In genomic region chr11:2109541-2110019, GRCh38 we compare ENCODE assay signal across 17 cellular contexts. TPM values are rescaled to one million over a fixed set of nuclear protein-coding genes. Genes with fewer than 3 reads are reported as not detected.
DNase-seq lines count a peak whose midpoint lies in the region; ATAC-seq, FAIRE-seq and TF ChIP-seq lines count a peak whose summit lies in the region.
"Had no signal": no experiment of that assay in that cellular context is flagged by ENCODE, and none has a peak within 500 bp of the region (broad histone marks: within the 10 kb centered on the region; RNA-seq: fewer than 3 reads in every experiment).

No MANE protein-coding gene starts in this region.

- H4K20me1 ChIP-seq in K562 (replicated peaks; ENCODE audit: control insufficient read depth, insufficient read depth, low read length) (peaks cover 3% of the 10 kb centered on the region; the same call in 1 of the 2 replicates), hepatocyte (ENCODE audit: insufficient read depth, poor library complexity, severe bottlenecking) (no peaks in the 10 kb centered on the region)

- H2AFZ ChIP-seq in K562 (ENCODE audit: low read depth, low read length) (no peak overlapping the region), hepatocyte (peak overlapping the region; percentile 1), neuronal stem cell (ENCODE audit: low read length) (peak overlapping the region; percentile 53)

- ATAC-seq in K562 (peak; percentile 64; the same call in 2 of the 3 replicates), GM21360 (IDR thresholded peaks at IDR 0.05; ENCODE audit: unreplicated experiment) (no peak), GM18909 (IDR thresholded peaks at IDR 0.05; ENCODE audit: poor library complexity, unreplicated experiment) (no peak)

- H4K8ac ChIP-seq in neuronal stem cell (ENCODE audit: low read depth, low read length): no peak overlapping the region

- in situ Hi-C loops in K562 (cut with MboI): no loop called here

- no peak overlapping the region for H2BK5ac ChIP-seq in neuronal stem cell (ENCODE audit: low read length)

- no peak overlapping the region for H2BK12ac ChIP-seq in neuronal stem cell (ENCODE audit: low read length)

- POLR2A ChIA-PET in K562 (lab: Yijun Ruan, JAX): interaction anchor here (0.6 to 0.7 kb wide), 2 partner anchors 233 to 1592 kb away, joined by 3 read pairs; no protein-coding TSS in a partner anchor

- H3K36me3 ChIP-seq in H7 (replicated peaks; ENCODE audit: control insufficient read depth, insufficient read depth, low read length) (no peaks in the 10 kb centered on the region), K562 (ENCODE audit: control insufficient read depth, insufficient read depth, low read length) (no peaks in the 10 kb centered on the region), hepatocyte (replicated peaks; ENCODE audit: insufficient read depth, low read depth) (no peaks in the 10 kb centered on the region), neuronal stem cell (replicated peaks in 1 of 2; ENCODE audit: control insufficient read depth in 2 of 2, insufficient read depth in 2 of 2, low read length in 2 of 2) (no peaks in the 10 kb centered on the region)
- H3K36me3 ChIP-seq: stomach had no signal

- no peak for TF ChIP-seq CTCF in K562 (IDR thresholded peaks at IDR 0.05 in 2 of 3, conservative IDR thresholded peaks at IDR 0.05 in 1 of 3; ENCODE audit: insufficient read depth in 2 of 3, low read depth in 1 of 3, low read length in 3 of 3)
- no peak for TF ChIP-seq CTCF in hepatocyte (IDR thresholded peaks at IDR 0.05; ENCODE audit: poor library complexity)

- WGBS in K562 (ENCODE audit: insufficient coverage, low coverage, missing lambda C conversion rate): 5% methylated on average over 8 of the region's 14 CpGs
- WGBS in hepatocyte (ENCODE audit: low lambda C conversion rate, missing lambda C conversion rate): 45% methylated on average over 14 of the region's 14 CpGs
- WGBS in neuronal stem cell (ENCODE audit: extremely low coverage in 2 of 2, insufficient read length in 2 of 2, insufficient replicate concordance in 1 of 2), 2 donors: no CpG with 5 or more reads among the region's 14 CpGs

- no peaks in the 10 kb centered on the region for H3K9me1 ChIP-seq in K562 (ENCODE audit: control insufficient read depth, insufficient read depth, low read length)

- BruUV-seq in K562 (replicated peaks; lab: Mats Ljungman, UMichigan): no TSS peak

- peak overlapping the region; percentile 61 for H3K18ac ChIP-seq in neuronal stem cell (ENCODE audit: low read length)

- no peak overlapping the region for H3K27ac ChIP-seq in K562 (ENCODE audit: extremely low read depth, low read depth, low read length)
- H3K27ac ChIP-seq in hepatocyte: peak overlapping the region; percentile 71
- H3K27ac ChIP-seq in neuronal stem cell (replicated peaks; ENCODE audit: low read length): no peak overlapping the region
- H3K27ac ChIP-seq: stomach had no signal

- H3K9me2 ChIP-seq in hepatocyte (replicated peaks; ENCODE audit: insufficient read depth): no peaks in the 10 kb centered on the region

- H3K9ac ChIP-seq in K562 (ENCODE audit: insufficient read depth in 1 of 2, low read depth in 2 of 2, low read length in 2 of 2) (no peak overlapping the region), neuronal stem cell (ENCODE audit: low read depth, low read length, poor library complexity) (peak overlapping the region; percentile 27)

- H3K4me3 ChIP-seq in H7 (ENCODE audit: insufficient read depth, low read depth, low read length) (no peak overlapping the region), K562 (no peak overlapping the region), hepatocyte (no peak overlapping the region), neuronal stem cell (ENCODE audit: low read length in 2 of 2) (no peak overlapping the region)
- H3K4me3 ChIP-seq: stomach had no signal

- H3K4me1 ChIP-seq in K562 (replicated peaks in 1 of 2; ENCODE audit: control insufficient read depth in 2 of 2, insufficient read depth in 2 of 2, low read length in 2 of 2) (peaks cover 0 to 11% of the 10 kb centered on the region in 2 experiments; a peak in 1 of 5 replicates), hepatocyte (ENCODE audit: insufficient read depth) (peaks cover 6% of the 10 kb centered on the region), neuronal stem cell (ENCODE audit: control insufficient read depth in 2 of 2, insufficient read depth in 1 of 2, low read depth in 1 of 2, low read length in 2 of 2) (peaks cover 0 to 4% of the 10 kb centered on the region in 2 donors)
- H3K4me1 ChIP-seq: stomach had no signal

- no peak for FAIRE-seq in K562 (lab: Jason Lieb, UNC)
- FAIRE-seq in urothelium cell line (lab: Jason Lieb, UNC): no peak

- no peak for TF ChIP-seq POLR2A in K562 (conservative IDR thresholded peaks at IDR 0.05)

- H3K14ac ChIP-seq in neuronal stem cell (ENCODE audit: low read length): peak overlapping the region; percentile 1

- H3K9me3 Mint-ChIP-seq in activated CD4-positive, alpha-beta T cell treated with anti-CD3 and anti-CD28 coated beads, Interleukin-2, amount 10 ng/mL, durations not matched to agents 24 days and 14 days: no peaks in the 10 kb centered on the region

- no peak overlapping the region for H4K91ac ChIP-seq in neuronal stem cell (ENCODE audit: low read depth, low read length, poor library complexity)

- no peaks in the 10 kb centered on the region for H3K4me1 Mint-ChIP-seq in activated CD4-positive, alpha-beta T cell treated with anti-CD3 and anti-CD28 coated beads, Interleukin-2, amount 10 ng/mL, durations not matched to agents 24 days and 14 days

- peak overlapping the region; percentile 35 for H2AK5ac ChIP-seq in neuronal stem cell (ENCODE audit: low read depth, low read length)

- H2BK120ac ChIP-seq in neuronal stem cell (ENCODE audit: low read depth, low read length): no peak overlapping the region

- no peaks in the 10 kb centered on the region for H3K79me1 ChIP-seq in neuronal stem cell (ENCODE audit: low read depth, low read length)

- H3K36me3 Mint-ChIP-seq in activated CD4-positive, alpha-beta T cell treated with anti-CD3 and anti-CD28 coated beads, Interleukin-2, amount 10 ng/mL, durations not matched to agents 24 days and 14 days (ENCODE audit: low read depth): no peaks in the 10 kb centered on the region

- H3K4me3 Mint-ChIP-seq in activated CD4-positive, alpha-beta T cell treated with anti-CD3 and anti-CD28 coated beads, Interleukin-2, amount 10 ng/mL, durations not matched to agents 24 days and 14 days: no peak overlapping the region

- H2BK15ac ChIP-seq in neuronal stem cell (ENCODE audit: low read length): no peak overlapping the region

- no peak for TF ChIP-seq RAD21 in K562 (CRISPR knock-in tag; conservative IDR thresholded peaks at IDR 0.05 in 1 of 2, IDR thresholded peaks at IDR 0.05 in 1 of 2)

- no peak for TF ChIP-seq EP300 in K562 (IDR thresholded peaks at IDR 0.05; ENCODE audit: low read length)

- H3K23ac ChIP-seq in neuronal stem cell (ENCODE audit: low read depth, low read length, poor library complexity): no peak overlapping the region

- intact Hi-C loops in K562 (cut with micrococcal nuclease): no loop called here
- intact Hi-C loops in activated CD4-positive, alpha-beta T cell treated with anti-CD3 and anti-CD28 coated beads, Interleukin-2, amount 10 ng/mL, durations not matched to agents 24 days and 14 days (cut with micrococcal nuclease): no loop called here

- H3K4me2 ChIP-seq in K562 (ENCODE audit: insufficient read depth, low read length) (no peak overlapping the region), hepatocyte (no peak overlapping the region), neuronal stem cell (ENCODE audit: insufficient read depth, low read length, poor library complexity, severe bottlenecking) (no peak overlapping the region)

- peaks cover 6% of the 10 kb centered on the region for H3K27me3 Mint-ChIP-seq in activated CD4-positive, alpha-beta T cell treated with anti-CD3 and anti-CD28 coated beads, Interleukin-2, amount 10 ng/mL, durations not matched to agents 24 days and 14 days

- H3K9me3 ChIP-seq in K562 (replicated peaks; ENCODE audit: control insufficient read depth, insufficient read depth, low read depth, low read length): no peaks in the 10 kb centered on the region
- H3K9me3 ChIP-seq in hepatocyte (ENCODE audit: low read depth): no peaks in the 10 kb centered on the region
- H3K9me3 ChIP-seq in neuronal stem cell (replicated peaks in 1 of 2; ENCODE audit: control insufficient read depth in 2 of 2, insufficient read depth in 1 of 2, low read depth in 1 of 2, low read length in 2 of 2): no peaks in the 10 kb centered on the region
- H3K9me3 ChIP-seq: stomach had no signal

- H3K27me3 ChIP-seq in H7 (ENCODE audit: control insufficient read depth, insufficient read depth, low read length) (no peaks in the 10 kb centered on the region; the same call in 1 of the 2 replicates), K562 (ENCODE audit: control insufficient read depth in 2 of 2, insufficient read depth in 2 of 2, low read length in 2 of 2) (peaks cover 7 to 47% of the 10 kb centered on the region in 2 experiments; a peak in 3 of 5 replicates), hepatocyte (no peaks in the 10 kb centered on the region), neuronal stem cell (ENCODE audit: control insufficient read depth in 3 of 3, insufficient read depth in 3 of 3, low read depth in 1 of 3, low read length in 3 of 3) (peaks cover 0 to 3% (median 0%) of the 10 kb centered on the region in 3 experiments)

- no peak overlapping the region for H3K4ac ChIP-seq in neuronal stem cell (ENCODE audit: low read length)

- no peak overlapping the region for H3K27ac Mint-ChIP-seq in activated CD4-positive, alpha-beta T cell treated with anti-CD3 and anti-CD28 coated beads, Interleukin-2, amount 10 ng/mL, durations not matched to agents 24 days and 14 days

- H3K79me2 ChIP-seq in K562 (ENCODE audit: control insufficient read depth, insufficient read depth, low read length) (no peaks in the 10 kb centered on the region), hepatocyte (no peaks in the 10 kb centered on the region)

- CTCF ChIA-PET in K562 (lab: Yijun Ruan, JAX; ENCODE audit: low intra/inter-chr PET ratio): no interaction called here

- peak; percentile 87 for DNase-seq in H7
- no peak for DNase-seq in K562 (ENCODE audit: extremely low read depth in 1 of 4, low spot score in 3 of 4)
- no peak for DNase-seq in hepatocyte (ENCODE audit: low spot score)
- no peak for DNase-seq in neuronal stem cell (ENCODE audit: low spot score)
- no peak for DNase-seq in activated CD4-positive, alpha-beta T cell treated with anti-CD3 and anti-CD28 coated beads, Interleukin-2, amount 10 ng/mL, durations not matched to agents 24 days and 14 days
- no peak for DNase-seq in urothelium cell line (ENCODE audit: low spot score)
- DNase-seq: activated CD4-positive, alpha-beta T cell treated with anti-CD3 and anti-CD28 coated beads for 1 hour; activated CD8-positive, alpha-beta memory T cell treated with anti-CD3 and anti-CD28 coated beads, Interleukin-2, amount 50 U/mL, for 48 hours; activated naive CD4-positive, alpha-beta T cell treated with Interleukin-2 at 50 U/mL for 16 hours; HCEC 1CT; NCI-H2171; stomach; T-helper 2 cell had no signal

RNA-seq across cellular contexts. Expression of gene IGF2, which starts 29.6 kb away (rescaled TPM):
- total RNA-seq in H7 (2014; rRNA removed; shearing (Covaris generic)): 0.78 and 1.2 TPM in 2 replicates
- not detected in 2 replicates for total RNA-seq in K562 (2011; cell fraction: chromatin; rRNA removed; ENCODE audit: low replicate concordance)
- not detected in 2 replicates for total RNA-seq in K562 (2011; cell fraction: nucleolus; rRNA removed)
- total RNA-seq in K562 (2011; cell fraction: nucleoplasm; rRNA removed): not detected in 2 replicates
- not detected in 2 replicates for total RNA-seq in K562 (2014; rRNA removed)
- not detected in 2 replicates for total RNA-seq in K562 (2014; rRNA removed; fragmentation: Illumina TruSeq; extraction: Trizol)
- not detected in 2 replicates for total RNA-seq in K562 (2015; rRNA removed; fragmentation: Illumina TruSeq; extraction: Trizol)
- 0.16 and 0.67 TPM in 2 replicates for total RNA-seq in K562 (2021)
- polyA plus RNA-seq in K562 (2011; rRNA removed): not detected in 2 replicates
- 0.01 TPM in 1 of 2 replicates, not detected in the other for polyA plus RNA-seq in K562 (2011; cell fraction: cytosol; rRNA removed)
- 0.03 TPM in 1 of 2 replicates, not detected in the other for polyA plus RNA-seq in K562 (2011; cell fraction: nucleus; rRNA removed)
- 0.03 and 0.04 TPM in 2 replicates for polyA plus RNA-seq in K562 (2012)
- not detected in 2 replicates for polyA plus RNA-seq in K562 (2014; fragmentation: Illumina TruSeq; extraction: Trizol)
- polyA plus RNA-seq in K562 (2014; fragmentation: Nextera tagmentation; extraction: Ambion mirVana): not detected
- 0.03 TPM in 1 of 2 replicates, not detected in the other for polyA plus RNA-seq in K562 (2014; rRNA removed)
- polyA minus RNA-seq in K562 (2011; rRNA and poly(A)+ RNA removed): 0.07 and 0.18 TPM in 2 replicates
- 5.3 TPM in 1 of 2 replicates, not detected in the other for polyA minus RNA-seq in K562 (2011; cell fraction: cytosol; rRNA and poly(A)+ RNA removed)
- polyA minus RNA-seq in K562 (2011; cell fraction: nucleus; rRNA and poly(A)+ RNA removed): not detected in 2 replicates
- total RNA-seq in hepatocyte: 1,323 and 1,507 TPM in 2 replicates
- polyA plus RNA-seq in hepatocyte: 2,911 and 3,175 TPM in 2 replicates
- polyA plus RNA-seq in neuronal stem cell (2013, experiment 1 of 2): 11.8 TPM
- 11.0 TPM for polyA plus RNA-seq in neuronal stem cell (2013, experiment 2 of 2)
- total RNA-seq in activated CD4-positive, alpha-beta T cell treated with anti-CD3 and anti-CD28 coated beads, Interleukin-2, amount 10 ng/mL, durations not matched to agents 24 days and 14 days: 0.45 and 1.1 TPM in 2 replicates

RNA-seq across cellular contexts. Expression of gene INS, which starts 51.4 kb away (rescaled TPM):
- total RNA-seq in H7 (2014; rRNA removed; shearing (Covaris generic)): not detected in 2 replicates
- total RNA-seq in K562 (2011; cell fraction: chromatin; rRNA removed; ENCODE audit: low replicate concordance): not detected in 2 replicates
- total RNA-seq in K562 (2011; cell fraction: nucleolus; rRNA removed): not detected in 2 replicates
- total RNA-seq in K562 (2011; cell fraction: nucleoplasm; rRNA removed): not detected in 2 replicates
- total RNA-seq in K562 (2014; rRNA removed): not detected in 2 replicates
- total RNA-seq in K562 (2014; rRNA removed; fragmentation: Illumina TruSeq; extraction: Trizol): not detected in 2 replicates
- not detected in 2 replicates for total RNA-seq in K562 (2015; rRNA removed; fragmentation: Illumina TruSeq; extraction: Trizol)
- not detected in 2 replicates for total RNA-seq in K562 (2021)
- not detected in 2 replicates for polyA plus RNA-seq in K562 (2011; rRNA removed)
- not detected in 2 replicates for polyA plus RNA-seq in K562 (2011; cell fraction: cytosol; rRNA removed)
- not detected in 2 replicates for polyA plus RNA-seq in K562 (2011; cell fraction: nucleus; rRNA removed)
- not detected in 2 replicates for polyA plus RNA-seq in K562 (2012)
- not detected in 2 replicates for polyA plus RNA-seq in K562 (2014; fragmentation: Illumina TruSeq; extraction: Trizol)
- not detected for polyA plus RNA-seq in K562 (2014; fragmentation: Nextera tagmentation; extraction: Ambion mirVana)
- polyA plus RNA-seq in K562 (2014; rRNA removed): not detected in 2 replicates
- polyA minus RNA-seq in K562 (2011; rRNA and poly(A)+ RNA removed): not detected in 2 replicates
- polyA minus RNA-seq in K562 (2011; cell fraction: cytosol; rRNA and poly(A)+ RNA removed): not detected in 2 replicates
- polyA minus RNA-seq in K562 (2011; cell fraction: nucleus; rRNA and poly(A)+ RNA removed): not detected in 2 replicates
- total RNA-seq in hepatocyte: not detected in 2 replicates
- polyA plus RNA-seq in hepatocyte: not detected in 2 replicates
- polyA plus RNA-seq in neuronal stem cell (2013, experiment 1 of 2): not detected
- not detected for polyA plus RNA-seq in neuronal stem cell (2013, experiment 2 of 2)
- not detected in 2 replicates for total RNA-seq in activated CD4-positive, alpha-beta T cell treated with anti-CD3 and anti-CD28 coated beads, Interleukin-2, amount 10 ng/mL, durations not matched to agents 24 days and 14 days
- total RNA-seq: fibroblast of lung, osteoblast, stomach had no signal
- polyA plus RNA-seq: fibroblast of lung had no signal

Comparison
In these comparisons a context has a peak if more than half of its experiments do, and no peak if none do; other contexts are left out.
1. RNA of gene IGF2, which starts 29.6 kb away (total RNA-seq): 1,323 to 1,507 TPM in hepatocyte; 0.78 to 1.2 TPM in H7, 0.45 to 1.1 TPM in activated CD4-positive, alpha-beta T cell treated with anti-CD3 and anti-CD28 coated beads, Interleukin-2, amount 10 ng/mL, durations not matched to agents 24 days and 14 days and 0.16 to 0.67 TPM in K562; every median in the first group is over 100 times any median in the second.